ENCODE assay signal across 17 cellular contexts in genomic region chr3:126550488-126551051, GRCh38. TPM values are rescaled to one million over a fixed set of nuclear protein-coding genes. Genes with fewer than 3 reads are reported as not detected.
DNase-seq lines count a peak whose midpoint lies in the region; ATAC-seq and TF ChIP-seq lines count a peak whose summit lies in the region.
"Had no signal": no experiment of that assay in that cellular context is flagged by ENCODE, and none has a peak within 500 bp of the region (broad histone marks: within the 10 kb centered on the region; RNA-seq: fewer than 3 reads in every experiment).

No MANE protein-coding gene starts in this region.

- H3K4me3 ChIP-seq in BLaER1 treated with 17β-estradiol and CSF1 and Interleukin-3, amounts not matched to agents 10 nM and 100 nM, result no peak overlapping the region
- no peak overlapping the region for H3K4me3 ChIP-seq in endodermal cell (ENCODE audit: low read length)
- H3K4me3 ChIP-seq: smooth muscle cell had no signal

- no peaks in the 10 kb centered on the region for H3K36me3 ChIP-seq in BLaER1 treated with 17β-estradiol and CSF1 and Interleukin-3, amounts not matched to agents 10 nM and 100 nM
- H3K36me3 ChIP-seq in endodermal cell (ENCODE audit: control insufficient read depth, insufficient read depth, low read length), result no peaks in the 10 kb centered on the region

- TF ChIP-seq CTCF in endodermal cell (conservative IDR thresholded peaks at IDR 0.05), result no peak

- H3K4me1 Mint-ChIP-seq in endodermal cell, result peaks cover 33% of the 10 kb centered on the region
- H3K4me1 Mint-ChIP-seq: CD4-positive, CD25-positive, alpha-beta regulatory T cell had no signal

- H3K4me2 ChIP-seq in BLaER1 treated with 17β-estradiol and CSF1 and Interleukin-3, amounts not matched to agents 10 nM and 100 nM, result peak overlapping the region in 9 of 11 experiments; percentile 6 to 78 (median 43); a peak in 13 of 22 replicates
- H3K4me2 ChIP-seq: smooth muscle cell had no signal

- H4K20me1 ChIP-seq in BLaER1 treated with 17β-estradiol and CSF1 and Interleukin-3, amounts not matched to agents 10 nM and 100 nM, result no peaks in the 10 kb centered on the region

- no peaks in the 10 kb centered on the region for H3K9me3 Mint-ChIP-seq in endodermal cell
- H3K9me3 Mint-ChIP-seq: CD4-positive, CD25-positive, alpha-beta regulatory T cell had no signal

- no peak overlapping the region for H3K27ac Mint-ChIP-seq in endodermal cell
- H3K27ac Mint-ChIP-seq: activated naive CD8-positive, alpha-beta T cell; CD4-positive, CD25-positive, alpha-beta regulatory T cell had no signal

- no peak for ATAC-seq in GM18868 (IDR thresholded peaks at IDR 0.05; ENCODE audit: unreplicated experiment)
- ATAC-seq: HCT116; stimulated activated naive CD8-positive, alpha-beta T cell treated with anti-CD3 and anti-CD28 coated beads, Interleukin-15, Interleukin-2, amounts not matched to agents 100 U/mL and 50 U/mL, for 24 hours had no signal

- peaks cover 22 to 39% (median 34%) of the 10 kb centered on the region in 10 experiments; a peak in 19 of 20 replicates for H3K4me1 ChIP-seq in BLaER1 treated with 17β-estradiol and CSF1 and Interleukin-3, amounts not matched to agents 10 nM and 100 nM
- H3K4me1 ChIP-seq in endodermal cell (ENCODE audit: control insufficient read depth, insufficient read depth, low read length), result peaks cover 12% of the 10 kb centered on the region

- no peaks in the 10 kb centered on the region for H3K27me3 Mint-ChIP-seq in endodermal cell (ENCODE audit: insufficient read depth)
- H3K27me3 Mint-ChIP-seq: activated naive CD8-positive, alpha-beta T cell had no signal

- H3K9ac ChIP-seq in BLaER1 treated with 17β-estradiol and CSF1 and Interleukin-3, amounts not matched to agents 10 nM and 100 nM, result no peak overlapping the region
- no peak overlapping the region for H3K9ac ChIP-seq in endodermal cell (ENCODE audit: extremely low read depth, low read length, poor library complexity, severe bottlenecking)

- H3K4me3 Mint-ChIP-seq in endodermal cell, result no peak overlapping the region
- H3K4me3 Mint-ChIP-seq: activated naive CD8-positive, alpha-beta T cell; CD4-positive, CD25-positive, alpha-beta regulatory T cell had no signal

- H3K9me3 ChIP-seq in BLaER1 treated with 17β-estradiol and CSF1 and Interleukin-3, amounts not matched to agents 10 nM and 100 nM (replicated peaks in 1 of 11), result no peaks in the 10 kb centered on the region
- H3K9me3 ChIP-seq in endodermal cell (ENCODE audit: control insufficient read depth, low read length), result no peaks in the 10 kb centered on the region

- WGBS in endodermal cell (ENCODE audit: insufficient coverage in 1 of 2, insufficient read length in 1 of 2), 2 experiments, result 92 to 94% methylated on average over 3 to 11 of the region's 11 CpGs

- no peaks in the 10 kb centered on the region for H3K36me3 Mint-ChIP-seq in endodermal cell (ENCODE audit: low read depth)
- H3K36me3 Mint-ChIP-seq: activated naive CD8-positive, alpha-beta T cell; CD4-positive, CD25-positive, alpha-beta regulatory T cell had no signal

- DNase-seq in NCI-H1092 (lab: John Stamatoyannopoulos, UW) (peak; percentile 48), endodermal cell (peak; percentile 37), retina (peak; percentile 53), cerebellum (ENCODE audit: low spot score) (no peak), NCI-H128 (lab: John Stamatoyannopoulos, UW; ENCODE audit: unreplicated experiment) (no peak)
- DNase-seq: activated CD4-positive, CD25-positive, alpha-beta regulatory T cell; CD4-positive, CD25-positive, alpha-beta regulatory T cell; EL; NCI-H1048; NCI-H510A; stimulated activated naive CD8-positive, alpha-beta T cell treated with anti-CD3 and anti-CD28 coated beads, Interleukin-15, Interleukin-2, amounts not matched to agents 100 U/mL and 50 U/mL, for 24 hours; SW 1271 had no signal

- H3K27me3 ChIP-seq in BLaER1 treated with 17β-estradiol and CSF1 and Interleukin-3, amounts not matched to agents 10 nM and 100 nM, result no peaks in the 10 kb centered on the region
- no peaks in the 10 kb centered on the region for H3K27me3 ChIP-seq in endodermal cell (ENCODE audit: control insufficient read depth, insufficient read depth, low read length, poor library complexity, severe bottlenecking)

- no peak overlapping the region for H3K27ac ChIP-seq in BLaER1 treated with 17β-estradiol and CSF1 and Interleukin-3, amounts not matched to agents 10 nM and 100 nM
- H3K27ac ChIP-seq in endodermal cell (ENCODE audit: low read depth, low read length), result no peak overlapping the region

RNA-seq across cellular contexts. Expression of gene C3orf22, which starts 8.2 kb away (rescaled TPM):
- total RNA-seq in endodermal cell (not detected), cerebellum (0.18 TPM)
- polyA plus RNA-seq in endodermal cell (2013, experiment 1 of 2), result not detected
- polyA plus RNA-seq in endodermal cell (2013, experiment 2 of 2), result not detected
- total RNA-seq: CD4-positive, CD25-positive, alpha-beta regulatory T cell; smooth muscle cell had no signal
- polyA plus RNA-seq: CD4-positive, CD25-positive, alpha-beta regulatory T cell; smooth muscle cell had no signal

RNA-seq across cellular contexts. Expression of gene CHST13, which starts 26.6 kb away (rescaled TPM):
- total RNA-seq in endodermal cell (1 to 10 TPM; 1.6 to 6.7 TPM), cerebellum (not detected)
- polyA plus RNA-seq in endodermal cell (2013, experiment 1 of 2), result 0.64 TPM
- polyA plus RNA-seq in endodermal cell (2013, experiment 2 of 2), result 0.37 TPM
- total RNA-seq: CD4-positive, CD25-positive, alpha-beta regulatory T cell; smooth muscle cell had no signal
- polyA plus RNA-seq: CD4-positive, CD25-positive, alpha-beta regulatory T cell; smooth muscle cell had no signal

RNA-seq across cellular contexts. Expression of gene UROC1, which starts 33.0 kb away (rescaled TPM):
- total RNA-seq in endodermal cell (not detected), cerebellum (0.27 TPM)
- polyA plus RNA-seq in endodermal cell (2013, experiment 1 of 2), result not detected
- polyA plus RNA-seq in endodermal cell (2013, experiment 2 of 2), result not detected
- total RNA-seq: CD4-positive, CD25-positive, alpha-beta regulatory T cell; smooth muscle cell had no signal
- polyA plus RNA-seq: CD4-positive, CD25-positive, alpha-beta regulatory T cell; smooth muscle cell had no signal

Comparison
In these comparisons a context has a peak if more than half of its experiments do, and no peak if none do; other contexts are left out.
1. DNase-seq: peak in NCI-H1092 (single experiment), endodermal cell (single experiment) and retina (single experiment); none in cerebellum (single experiment) and NCI-H128 (single experiment).